8 cellular contexts compared by ENCODE assay signal in the genomic region with DNA sequence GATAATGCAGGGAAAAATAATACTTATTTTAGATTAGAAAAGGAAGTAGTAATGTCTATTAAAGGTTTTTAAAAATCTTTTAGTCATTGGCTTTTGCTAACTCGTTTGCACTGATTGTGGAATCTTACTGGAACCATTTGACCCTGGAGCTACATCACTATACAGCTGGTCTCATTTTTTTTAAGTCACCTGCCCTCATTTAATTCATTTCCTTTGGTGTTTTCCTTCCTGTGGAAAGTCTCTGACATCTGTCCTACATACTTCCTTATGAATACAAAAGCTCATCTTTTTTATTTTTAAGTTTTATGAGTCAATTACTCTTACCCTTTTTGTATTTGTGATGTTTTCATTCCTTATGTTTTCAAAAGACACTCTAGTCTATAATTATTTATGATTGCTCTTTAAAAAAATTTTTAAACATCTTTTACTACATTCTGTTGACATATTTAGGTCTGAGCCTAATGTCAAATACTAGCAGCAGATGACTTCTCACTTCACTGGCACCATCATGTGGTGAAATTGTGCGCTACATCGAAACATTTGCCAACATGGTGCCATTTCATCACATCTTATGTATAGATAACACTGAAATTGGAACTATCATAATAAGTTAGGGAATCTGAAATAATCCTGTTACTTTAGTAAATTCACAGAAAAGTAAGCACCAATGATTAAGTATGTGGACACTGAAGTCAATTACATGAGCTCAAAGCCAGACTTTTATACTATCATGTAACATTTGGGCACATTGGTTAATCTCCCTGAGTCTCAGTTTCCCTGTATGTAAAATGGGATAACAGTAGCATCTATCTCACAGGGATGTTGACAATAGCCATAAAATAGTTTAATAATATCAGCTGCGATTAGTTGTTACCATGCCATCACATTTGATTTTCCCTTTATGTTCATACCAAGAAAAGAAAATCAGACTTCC. TPM values are rescaled to one million over a fixed set of nuclear protein-coding genes. Genes with fewer than 3 reads are reported as not detected.
DNase-seq lines count a peak whose midpoint lies in the region; ATAC-seq, FAIRE-seq and TF ChIP-seq lines count a peak whose summit lies in the region.

No MANE protein-coding gene starts in this region.

- H3K4me1 ChIP-seq in naive thymus-derived CD4-positive, alpha-beta T cell (ENCODE audit: control insufficient read depth in 2 of 2, insufficient read depth in 2 of 2, low read length in 2 of 2) = no peaks in the 10 kb centered on the region

- no peaks in the 10 kb centered on the region for H3K27me3 ChIP-seq in naive thymus-derived CD4-positive, alpha-beta T cell (ENCODE audit: control insufficient read depth in 2 of 2, insufficient read depth in 2 of 2, low read length in 2 of 2)

- peaks cover 11% of the 10 kb centered on the region for H3K27me3 Mint-ChIP-seq in activated CD8-positive, alpha-beta memory T cell treated with anti-CD3 and anti-CD28 coated beads, Interleukin-2, amount 10 ng/mL, durations not matched to agents 7 days and 5 days
- H3K27me3 Mint-ChIP-seq in naive thymus-derived CD4-positive, alpha-beta T cell = peaks cover 8 to 22% (median 13%) of the 10 kb centered on the region in 5 donors

- H3K27ac Mint-ChIP-seq in activated CD8-positive, alpha-beta memory T cell treated with anti-CD3 and anti-CD28 coated beads, Interleukin-2, amount 10 ng/mL, durations not matched to agents 7 days and 5 days = no peak overlapping the region
- H3K27ac Mint-ChIP-seq in naive thymus-derived CD4-positive, alpha-beta T cell = no peak overlapping the region

- peak; percentile 98 for FAIRE-seq in A204.1 (lab: Jason Lieb, UNC)

- peaks cover 2% of the 10 kb centered on the region for H3K4me1 Mint-ChIP-seq in activated CD8-positive, alpha-beta memory T cell treated with anti-CD3 and anti-CD28 coated beads, Interleukin-2, amount 10 ng/mL, durations not matched to agents 7 days and 5 days
- H3K4me1 Mint-ChIP-seq in naive thymus-derived CD4-positive, alpha-beta T cell = peaks cover 0 to 6% (median 4%) of the 10 kb centered on the region in 7 donors

- H3K9me3 Mint-ChIP-seq in activated CD8-positive, alpha-beta memory T cell treated with anti-CD3 and anti-CD28 coated beads, Interleukin-2, amount 10 ng/mL, durations not matched to agents 7 days and 5 days (ENCODE audit: low read depth) = peaks cover 6% of the 10 kb centered on the region
- peaks cover 0 to 22% (median 13%) of the 10 kb centered on the region in 11 donors for H3K9me3 Mint-ChIP-seq in naive thymus-derived CD4-positive, alpha-beta T cell

- H3K27ac ChIP-seq in naive thymus-derived CD4-positive, alpha-beta T cell (ENCODE audit: low read depth, low read length) = no peak overlapping the region

- DNase-seq in GM12864 (ENCODE audit: low read depth) (peak; percentile 42), NCI-H748 (lab: John Stamatoyannopoulos, UW; ENCODE audit: unreplicated experiment) (peak; percentile 51), epidermal melanocyte (ENCODE audit: insufficient read length, low spot score) (peak; percentile 43), superior temporal gyrus (ENCODE audit: extremely low spot score) (peak; percentile 89)
- DNase-seq in activated CD8-positive, alpha-beta memory T cell treated with anti-CD3 and anti-CD28 coated beads, Interleukin-2, amount 10 ng/mL, durations not matched to agents 7 days and 5 days = peak; percentile 80
- DNase-seq in naive thymus-derived CD4-positive, alpha-beta T cell = peak in 8 of 9 donors; percentile 16 to 52 (median 30)

- peak; percentile 50 for ATAC-seq in HG03097 (IDR thresholded peaks at IDR 0.05; ENCODE audit: low FRiP score, unreplicated experiment)
- ATAC-seq in activated CD8-positive, alpha-beta memory T cell treated with anti-CD3 and anti-CD28 coated beads, Interleukin-2, amount 10 ng/mL, durations not matched to agents 7 days and 5 days = peak; percentile 64
- peak; percentile 79 for ATAC-seq in naive thymus-derived CD4-positive, alpha-beta T cell

- peak; percentile 61 for TF ChIP-seq CTCF in GM12864 (IDR thresholded peaks at IDR 0.05; ENCODE audit: low read depth, low read length, missing control alignments)

- H3K4me3 ChIP-seq in GM12864 (ENCODE audit: low read depth, low read length) = no peak overlapping the region
- H3K4me3 ChIP-seq in naive thymus-derived CD4-positive, alpha-beta T cell (ENCODE audit: low read length) = no peak overlapping the region

- CTCF ChIA-PET in activated CD8-positive, alpha-beta memory T cell treated with anti-CD3 and anti-CD28 coated beads, Interleukin-2, amount 10 ng/mL, durations not matched to agents 7 days and 5 days (lab: Charles Lee) = interaction anchor here (1.0 to 1.5 kb wide), 7 partner anchors 8 to 393 kb away, joined by 3 to 5 read pairs (median 3); partner anchors contain the start of gene MMAA
- CTCF ChIA-PET in naive thymus-derived CD4-positive, alpha-beta T cell (lab: Charles Lee) = interaction anchor here (0.8 to 1.1 kb wide), 4 partner anchors 9 to 1436 kb away, joined by 3 to 6 read pairs (median 4); no protein-coding TSS in a partner anchor

- H3K36me3 Mint-ChIP-seq in activated CD8-positive, alpha-beta memory T cell treated with anti-CD3 and anti-CD28 coated beads, Interleukin-2, amount 10 ng/mL, durations not matched to agents 7 days and 5 days = peaks cover 3% of the 10 kb centered on the region
- peaks cover 0 to 12% (median 1%) of the 10 kb centered on the region in 5 donors for H3K36me3 Mint-ChIP-seq in naive thymus-derived CD4-positive, alpha-beta T cell

- POLR2A ChIA-PET in naive thymus-derived CD4-positive, alpha-beta T cell (lab: Charles Lee) = interaction anchor here (0.6 kb wide), 1 partner anchor 13 kb away, joined by 4 read pairs; no protein-coding TSS in a partner anchor

- H3K9me3 ChIP-seq in naive thymus-derived CD4-positive, alpha-beta T cell (ENCODE audit: control insufficient read depth in 2 of 3, low read length in 3 of 3) = no peaks in the 10 kb centered on the region

- H3K36me3 ChIP-seq in naive thymus-derived CD4-positive, alpha-beta T cell (ENCODE audit: control insufficient read depth in 2 of 3, insufficient read depth in 3 of 3, low read length in 3 of 3) = no peaks in the 10 kb centered on the region

- intact Hi-C loops in naive thymus-derived CD4-positive, alpha-beta T cell (cut with micrococcal nuclease) = loop anchor here (1.0 to 10.0 kb wide), 9 partner anchors 9 to 2005 kb away; partner anchors contain the start of genes MMAA (in 1 of the 2), TMEM184C (in 1 of the 2) and TTC29 (in 1 of the 2)

- H3K4me3 Mint-ChIP-seq in activated CD8-positive, alpha-beta memory T cell treated with anti-CD3 and anti-CD28 coated beads, Interleukin-2, amount 10 ng/mL, durations not matched to agents 7 days and 5 days = no peak overlapping the region
- H3K4me3 Mint-ChIP-seq in naive thymus-derived CD4-positive, alpha-beta T cell = no peak overlapping the region

RNA-seq across cellular contexts. Expression of gene MMAA, which starts 9.4 kb away (rescaled TPM):
- 10 to 100 TPM; 12.0 to 13.5 TPM for total RNA-seq in activated CD8-positive, alpha-beta memory T cell treated with anti-CD3 and anti-CD28 coated beads, Interleukin-2, amount 10 ng/mL, durations not matched to agents 7 days and 5 days
- total RNA-seq in naive thymus-derived CD4-positive, alpha-beta T cell = 10 to 100 TPM in 4 of 5 experiments, 1 to 10 TPM in 1; 7.2 to 17.3 (median 12.8) TPM
- polyA plus RNA-seq in naive thymus-derived CD4-positive, alpha-beta T cell = 10 to 100 TPM; 14.4 to 15.4 TPM

Comparison
In these comparisons a context has a peak if more than half of its experiments do, and no peak if none do; other contexts are left out.
1. DNase-seq: peak in every context shown above with its lines; median percentile 89 in superior temporal gyrus; 80 in activated CD8-positive, alpha-beta memory T cell treated with anti-CD3 and anti-CD28 coated beads, Interleukin-2, amount 10 ng/mL, durations not matched to agents 7 days and 5 days; 51 in NCI-H748; 43 in epidermal melanocyte; 42 in GM12864; 30 in naive thymus-derived CD4-positive, alpha-beta T cell.